ENCODE assay signal across 22 cellular contexts in the genomic region with DNA sequence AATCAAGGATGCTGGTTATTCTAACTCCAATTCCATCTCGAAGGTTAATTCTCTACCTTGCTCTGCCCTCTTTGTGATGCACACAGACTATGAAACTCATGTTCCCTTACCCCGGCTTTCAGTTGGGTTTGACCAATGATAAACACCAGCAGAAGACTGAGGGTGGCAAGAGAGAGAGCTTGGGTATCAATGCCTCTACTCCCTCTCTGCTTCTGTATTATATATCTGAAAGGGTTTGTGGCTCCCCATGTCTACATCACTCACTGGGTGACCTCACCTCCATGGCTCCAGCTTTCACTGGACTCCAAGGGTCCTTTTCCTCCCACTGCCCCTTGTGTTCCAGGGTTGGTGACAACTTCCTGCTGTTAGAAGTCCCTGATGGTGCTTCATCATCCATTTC.
A peak's percentile ranks its signal among the peaks of the same experiment; 100 is the strongest.
DNase-seq lines count a peak whose midpoint lies in the region; ATAC-seq, FAIRE-seq and TF ChIP-seq lines count a peak whose summit lies in the region.
"Had no signal": no experiment of that assay in that cellular context is flagged by ENCODE, and none has a peak within 500 bp of the region (broad histone marks: within the 10 kb centered on the region; RNA-seq: fewer than 3 reads in every experiment).

No MANE protein-coding gene starts in this region.

- H3K4me3 ChIP-seq in HEK293 (ENCODE audit: low read depth, low read length) (no peak overlapping the region), SJCRH30 (no peak overlapping the region), keratinocyte (ENCODE audit: control insufficient read depth in 2 of 3, extremely low read depth in 1 of 3, insufficient read depth in 2 of 3, low read depth in 1 of 3, low read length in 3 of 3) (no peak overlapping the region), PC-9 (no peak overlapping the region), mucosa of descending colon (no peak overlapping the region)
- H3K4me3 ChIP-seq: BLaER1, GM23338 had no signal

- H3K9me2 ChIP-seq in PC-9 (ENCODE audit: insufficient read depth), result no peaks in the 10 kb centered on the region

- H3K79me2 ChIP-seq in keratinocyte (ENCODE audit: control insufficient read depth, insufficient read depth, low read length) (no peaks in the 10 kb centered on the region), PC-9 (ENCODE audit: low read depth) (no peaks in the 10 kb centered on the region)

- no peak for ATAC-seq in natural killer cell
- ATAC-seq in mucosa of descending colon, result no peak
- ATAC-seq: GM23338 had no signal

- TF ChIP-seq CTCF in HEK293 (tag by site-specific recombination; IDR thresholded peaks at IDR 0.05) (no peak), keratinocyte (optimal IDR thresholded peaks at IDR 0.05 in 1 of 3, IDR thresholded peaks at IDR 0.05 in 1 of 3, conservative IDR thresholded peaks at IDR 0.05 in 1 of 3; ENCODE audit: extremely low read depth in 1 of 3, insufficient read depth in 2 of 3, low read length in 3 of 3) (no peak), natural killer cell (IDR thresholded peaks at IDR 0.05) (no peak), PC-9 (conservative IDR thresholded peaks at IDR 0.05) (no peak), mucosa of descending colon (IDR thresholded peaks at IDR 0.05) (no peak)

- FAIRE-seq in keratinocyte (lab: Jason Lieb, UNC), result peak; percentile 29
- FAIRE-seq: A204.1, D721Med, GM12891, GM18507 had no signal

- BruUV-seq in PC-9 (replicated peaks; lab: Mats Ljungman, UMichigan), result no TSS peak

- H3K9me1 ChIP-seq in keratinocyte (ENCODE audit: control insufficient read depth, extremely low read depth, insufficient read depth, low read length), result no peaks in the 10 kb centered on the region

- no peak overlapping the region for H3K27ac Mint-ChIP-seq in natural killer cell
- H3K27ac Mint-ChIP-seq: B cell; CD4-positive, alpha-beta T cell; CD8-positive, alpha-beta memory T cell; GM23338; H9 had no signal

- H4K20me1 ChIP-seq in keratinocyte (ENCODE audit: control insufficient read depth, extremely low read depth, insufficient read depth, low read length) (no peaks in the 10 kb centered on the region), PC-9 (ENCODE audit: insufficient read depth) (no peaks in the 10 kb centered on the region)
- H4K20me1 ChIP-seq: BLaER1 had no signal

- peaks cover 4 to 5% of the 10 kb centered on the region in 2 donors for H3K9me3 Mint-ChIP-seq in natural killer cell

- POLR2A ChIA-PET in HEK293 (lab: Yijun Ruan, JAX), result no interaction called here
- POLR2A ChIA-PET in PC-9 (lab: Charles Lee; ENCODE audit: unreplicated experiment), result no interaction called here

- intact Hi-C loops in natural killer cell (cut with micrococcal nuclease), result no loop called here
- intact Hi-C loops in PC-9 (cut with micrococcal nuclease; ENCODE audit: unreplicated experiment), result no loop called here
- intact Hi-C loops in mucosa of descending colon (cut with DNase I, micrococcal nuclease), result no loop called here

- CTCF ChIA-PET in HEK293 (lab: Yijun Ruan, JAX), result interaction anchor here (0.6 kb wide), 1 partner anchor 23 kb away, joined by 3 read pairs; no protein-coding TSS in a partner anchor
- CTCF ChIA-PET in PC-9 (lab: Charles Lee), result no interaction called here

- H2AFZ ChIP-seq in keratinocyte (ENCODE audit: control insufficient read depth, low read length) (no peak overlapping the region), PC-9 (no peak overlapping the region)
- H2AFZ ChIP-seq: GM23338 had no signal

- H3K4me1 ChIP-seq in HEK293 (ENCODE audit: control insufficient read depth, insufficient read depth, low read length), result no peaks in the 10 kb centered on the region
- peaks cover 30% of the 10 kb centered on the region for H3K4me1 ChIP-seq in SJCRH30
- H3K4me1 ChIP-seq in keratinocyte (ENCODE audit: control insufficient read depth, extremely low read depth, insufficient read depth, low read length), result peaks cover 21% of the 10 kb centered on the region
- H3K4me1 ChIP-seq in PC-9 (replicated peaks; ENCODE audit: insufficient read depth), result peaks cover 6% of the 10 kb centered on the region; the same call in 1 of the 2 replicates
- H3K4me1 ChIP-seq in mucosa of descending colon (ENCODE audit: low read depth), result peaks cover 3% of the 10 kb centered on the region
- H3K4me1 ChIP-seq: BLaER1 had no signal

- dilution Hi-C loops in keratinocyte (cut with MboI; ENCODE audit: extremely low pct_ligation_motif_present, low sequenced_read_pairs), result no loop called here

- H3K27me3 Mint-ChIP-seq in natural killer cell (ENCODE audit: low read depth in 2 of 2), result no peaks in the 10 kb centered on the region
- H3K27me3 Mint-ChIP-seq: B cell; CD4-positive, alpha-beta T cell; CD8-positive, alpha-beta memory T cell had no signal

- no peak overlapping the region for H3K4me2 ChIP-seq in keratinocyte (ENCODE audit: control insufficient read depth, extremely low read depth, insufficient read depth, low read depth, low read length)
- H3K4me2 ChIP-seq in PC-9, result no peak overlapping the region
- H3K4me2 ChIP-seq: BLaER1, GM23338 had no signal

- H3K27ac ChIP-seq in HEK293 (ENCODE audit: extremely low read depth, low read depth, low read length) (no peak overlapping the region), SJCRH30 (peak overlapping the region; percentile 35), keratinocyte (ENCODE audit: control insufficient read depth, insufficient read depth, low read length) (no peak overlapping the region), PC-9 (no peak overlapping the region)
- H3K27ac ChIP-seq: 22Rv1, BLaER1, C4-2B had no signal

- no peaks in the 10 kb centered on the region for H3K36me3 ChIP-seq in HEK293 (ENCODE audit: control insufficient read depth in 2 of 2, insufficient read depth in 1 of 2, low read length in 2 of 2)
- no peaks in the 10 kb centered on the region for H3K36me3 ChIP-seq in SJCRH30
- no peaks in the 10 kb centered on the region for H3K36me3 ChIP-seq in keratinocyte (ENCODE audit: control insufficient read depth in 2 of 2, extremely low read depth in 1 of 2, insufficient read depth in 2 of 2, low read length in 2 of 2)
- no peaks in the 10 kb centered on the region for H3K36me3 ChIP-seq in PC-9 (ENCODE audit: low read depth)
- no peaks in the 10 kb centered on the region for H3K36me3 ChIP-seq in mucosa of descending colon (ENCODE audit: low read depth)
- H3K36me3 ChIP-seq: BLaER1 had no signal

- H3K9ac ChIP-seq in keratinocyte (ENCODE audit: control insufficient read depth, extremely low read depth, insufficient read depth, low read length), result no peak overlapping the region
- H3K9ac ChIP-seq: BLaER1 had no signal

- no peaks in the 10 kb centered on the region for H3K4me1 Mint-ChIP-seq in natural killer cell
- H3K4me1 Mint-ChIP-seq: B cell; CD8-positive, alpha-beta memory T cell had no signal

- H3K27me3 ChIP-seq in SJCRH30, result no peaks in the 10 kb centered on the region
- H3K27me3 ChIP-seq in keratinocyte (ENCODE audit: control insufficient read depth, extremely low read depth, insufficient read depth, low read length), result no peaks in the 10 kb centered on the region
- no peaks in the 10 kb centered on the region for H3K27me3 ChIP-seq in PC-9 (ENCODE audit: insufficient read depth, low read depth)
- H3K27me3 ChIP-seq: BLaER1 had no signal

- no peaks in the 10 kb centered on the region for H3K36me3 Mint-ChIP-seq in natural killer cell
- H3K36me3 Mint-ChIP-seq: CD8-positive, alpha-beta memory T cell had no signal

- no peak overlapping the region for H3K4me3 Mint-ChIP-seq in natural killer cell
- H3K4me3 Mint-ChIP-seq: B cell; CD4-positive, alpha-beta T cell; CD8-positive, alpha-beta memory T cell; GM23338; H9 had no signal

- H3F3A ChIP-seq in PC-9 (ENCODE audit: insufficient read depth, low read depth), result no peaks in the 10 kb centered on the region

- H3K9me3 ChIP-seq in HEK293 (ENCODE audit: control insufficient read depth, insufficient read depth, low read depth, low read length) (no peaks in the 10 kb centered on the region), SJCRH30 (replicated peaks) (peaks cover 6% of the 10 kb centered on the region), keratinocyte (ENCODE audit: control insufficient read depth, low read depth, low read length) (peaks cover 4% of the 10 kb centered on the region), PC-9 (ENCODE audit: insufficient read depth, low read depth) (no peaks in the 10 kb centered on the region; the same call in 1 of the 2 replicates), mucosa of descending colon (no peaks in the 10 kb centered on the region)

- DNase-seq in SJCRH30 (no peak), keratinocyte (ENCODE audit: low read depth, low spot score) (no peak), natural killer cell (no peak), PC-9 (no peak), mucosa of descending colon (no peak)
- DNase-seq: CD4-positive, alpha-beta T cell; CD8-positive, alpha-beta memory T cell; DMS 273 treated with DMSO at 0.1 percent for 48 hours; DMS79; EL; GDM1; H9 had no signal

TF ChIP-seq in HEK293, 187 proteins besides CTCF, POLR2A, EP300 and RAD21 (continues in another document):
- TF ChIP-seq ZNF571 (tag by site-specific recombination; IDR thresholded peaks at IDR 0.05) (no peak), REST (tag by site-specific recombination; IDR thresholded peaks at IDR 0.05) (no peak)
